Comparison of ENCODE assay signal across 9 cellular contexts in the genomic region with DNA sequence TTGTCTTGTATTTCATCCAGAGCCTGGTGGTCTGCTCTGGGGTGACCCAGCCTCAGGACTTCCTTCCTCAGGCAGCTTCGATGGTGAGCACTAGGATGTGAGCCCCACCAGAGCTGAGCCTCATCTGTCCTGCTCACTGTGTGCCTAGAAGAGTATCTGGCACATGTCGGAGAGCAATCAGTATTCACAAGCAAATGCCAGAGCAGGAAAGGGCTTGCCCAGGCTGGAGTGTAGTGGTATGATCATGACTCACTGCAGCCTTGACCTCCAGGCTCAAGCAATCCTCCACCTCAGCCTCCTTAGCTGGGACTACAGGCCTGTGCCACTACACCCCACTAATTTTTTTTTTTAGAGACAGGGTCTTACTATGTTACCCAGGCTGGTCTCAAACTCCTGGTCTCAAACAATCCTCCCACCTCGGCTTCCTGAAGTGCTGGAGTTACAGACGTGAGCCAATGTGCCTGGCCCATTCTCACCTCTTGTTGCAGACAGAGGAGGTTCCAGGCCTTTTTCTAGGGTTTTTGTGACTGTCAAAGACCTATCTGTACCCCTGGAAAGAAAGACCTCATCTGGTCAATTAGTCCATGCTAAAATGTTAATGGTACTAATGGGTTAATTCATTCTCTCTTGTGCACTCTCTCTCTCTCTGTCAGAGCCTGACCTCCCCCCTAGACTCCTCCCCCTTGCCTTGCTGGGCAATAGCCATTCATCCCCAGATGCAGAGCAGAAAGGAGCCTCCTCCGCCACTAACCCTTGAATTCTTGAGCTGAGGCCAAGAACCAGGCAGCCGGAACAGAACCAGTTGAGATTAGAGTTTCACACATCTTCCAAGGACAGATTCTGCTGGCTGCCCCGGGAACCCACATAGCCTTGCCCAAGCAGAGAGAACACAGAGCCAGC.
DNase-seq lines count a peak whose midpoint lies in the region; ATAC-seq, FAIRE-seq and TF ChIP-seq lines count a peak whose summit lies in the region.
"Had no signal": no experiment of that assay in that cellular context is flagged by ENCODE, and none has a peak within 500 bp of the region (broad histone marks: within the 10 kb centered on the region; RNA-seq: fewer than 3 reads in every experiment).

No MANE protein-coding gene starts in this region.

- H3K36me3 Mint-ChIP-seq in activated CD4-positive, alpha-beta T cell treated with anti-CD3 and anti-CD28 coated beads, Interleukin-2, amount 10 ng/mL, durations not matched to agents 24 days and 14 days (ENCODE audit: low read depth) = no peaks in the 10 kb centered on the region

- H3K9me3 ChIP-seq in breast epithelium = no peaks in the 10 kb centered on the region
- H3K9me3 ChIP-seq in kidney (ENCODE audit: control insufficient read depth in 1 of 2, low read length in 2 of 2) = no peaks in the 10 kb centered on the region
- no peaks in the 10 kb centered on the region for H3K9me3 ChIP-seq in testis

- H3K36me3 ChIP-seq in breast epithelium (no peaks in the 10 kb centered on the region), kidney (ENCODE audit: control insufficient read depth in 1 of 2, insufficient read depth in 2 of 2, low read length in 2 of 2) (no peaks in the 10 kb centered on the region), testis (ENCODE audit: low read depth, missing control alignments) (no peaks in the 10 kb centered on the region)

- H3K4me3 Mint-ChIP-seq in activated CD4-positive, alpha-beta T cell treated with anti-CD3 and anti-CD28 coated beads, Interleukin-2, amount 10 ng/mL, durations not matched to agents 24 days and 14 days = no peak overlapping the region

- peak; percentile 94 for FAIRE-seq in kidney (lab: Jason Lieb, UNC)

- no peaks in the 10 kb centered on the region for H3K27me3 Mint-ChIP-seq in activated CD4-positive, alpha-beta T cell treated with anti-CD3 and anti-CD28 coated beads, Interleukin-2, amount 10 ng/mL, durations not matched to agents 24 days and 14 days

- H3K4me3 ChIP-seq in breast epithelium (no peak overlapping the region), kidney (ENCODE audit: low read length in 2 of 2) (no peak overlapping the region), testis (no peak overlapping the region)

- intact Hi-C loops in breast epithelium (cut with DNase I; ENCODE audit: low total_unique reads) = no loop called here
- intact Hi-C loops in kidney (cut with DNase I) = no loop called here
- intact Hi-C loops in testis (cut with DNase I; ENCODE audit: low total_unique reads) = no loop called here
- intact Hi-C loops in activated CD4-positive, alpha-beta T cell treated with anti-CD3 and anti-CD28 coated beads, Interleukin-2, amount 10 ng/mL, durations not matched to agents 24 days and 14 days (cut with micrococcal nuclease) = no loop called here

- DNase-seq in HK-2 (ENCODE audit: unreplicated experiment) (peak; percentile 79), breast epithelium (ENCODE audit: low spot score in 2 of 2) (peak; percentile 55 to 66), kidney (peak; percentile 92), testis (peak; percentile 94), GOT3 (lab: John Stamatoyannopoulos, UW) (no peak)
- no peak for DNase-seq in stimulated activated naive CD4-positive, alpha-beta T cell treated with Interleukin-2 at 50 U/mL for 16 hours (lab: John Stamatoyannopoulos, UW)
- DNase-seq in activated CD4-positive, alpha-beta T cell treated with anti-CD3 and anti-CD28 coated beads, Interleukin-2, amount 10 ng/mL, durations not matched to agents 24 days and 14 days = no peak
- DNase-seq: activated effector memory CD4-positive, alpha-beta T cell treated with anti-CD3 and anti-CD28 coated beads, Interleukin-2, amount 50 U/mL, for 16 hours had no signal

- WGBS in testis, 2 donors = 27 to 44% methylated on average over 7 of the region's 7 CpGs

- TF ChIP-seq CTCF in breast epithelium (IDR thresholded peaks at IDR 0.05) (no peak), kidney (IDR thresholded peaks at IDR 0.05; ENCODE audit: borderline replicate concordance, extremely low read depth, insufficient read depth) (no peak), testis (IDR thresholded peaks at IDR 0.05) (no peak)

- H3K9ac ChIP-seq in kidney (ENCODE audit: low read length in 2 of 2) = peak overlapping the region in 1 of 2 donors; percentile 37

- ATAC-seq in HG03432 (IDR thresholded peaks at IDR 0.05; ENCODE audit: unreplicated experiment) = no peak

- H3K9me3 Mint-ChIP-seq in activated CD4-positive, alpha-beta T cell treated with anti-CD3 and anti-CD28 coated beads, Interleukin-2, amount 10 ng/mL, durations not matched to agents 24 days and 14 days = peaks cover 4% of the 10 kb centered on the region

- H3K4me1 ChIP-seq in breast epithelium (peaks cover 0 to 2% of the 10 kb centered on the region in 2 donors), kidney (ENCODE audit: control insufficient read depth in 1 of 2, insufficient read depth in 1 of 2, low read depth in 1 of 2, low read length in 2 of 2) (peaks cover 15 to 18% of the 10 kb centered on the region in 2 donors), testis (peaks cover 39% of the 10 kb centered on the region)

- H3K27ac ChIP-seq in breast epithelium (peak overlapping the region; percentile 44 to 57), kidney (ENCODE audit: low read depth in 2 of 2, low read length in 2 of 2) (peak overlapping the region; percentile 71 to 77), testis (peak overlapping the region; percentile 60 to 82)

- H3K27me3 ChIP-seq in breast epithelium (no peaks in the 10 kb centered on the region), testis (no peaks in the 10 kb centered on the region)

- no peak overlapping the region for H3K27ac Mint-ChIP-seq in activated CD4-positive, alpha-beta T cell treated with anti-CD3 and anti-CD28 coated beads, Interleukin-2, amount 10 ng/mL, durations not matched to agents 24 days and 14 days

- no peaks in the 10 kb centered on the region for H3K4me1 Mint-ChIP-seq in activated CD4-positive, alpha-beta T cell treated with anti-CD3 and anti-CD28 coated beads, Interleukin-2, amount 10 ng/mL, durations not matched to agents 24 days and 14 days

- TF ChIP-seq POLR2A in breast epithelium (IDR thresholded peaks at IDR 0.05) = no peak
- TF ChIP-seq POLR2A in testis (IDR thresholded peaks at IDR 0.05) = no peak

Comparison
In these comparisons a context has a peak if more than half of its experiments do, and no peak if none do; other contexts are left out.
1. DNase-seq: peak in HK-2 (single experiment), breast epithelium (2 of 2), kidney (single experiment) and testis (single experiment); none in GOT3 (single experiment), stimulated activated naive CD4-positive, alpha-beta T cell treated with Interleukin-2 at 50 U/mL for 16 hours (single experiment) and activated CD4-positive, alpha-beta T cell treated with anti-CD3 and anti-CD28 coated beads, Interleukin-2, amount 10 ng/mL, durations not matched to agents 24 days and 14 days (single experiment).
2. Peak in every context shown above with its lines, with median percentiles within 50 percentile points of each other: H3K27ac ChIP-seq.